In the genomic region with DNA sequence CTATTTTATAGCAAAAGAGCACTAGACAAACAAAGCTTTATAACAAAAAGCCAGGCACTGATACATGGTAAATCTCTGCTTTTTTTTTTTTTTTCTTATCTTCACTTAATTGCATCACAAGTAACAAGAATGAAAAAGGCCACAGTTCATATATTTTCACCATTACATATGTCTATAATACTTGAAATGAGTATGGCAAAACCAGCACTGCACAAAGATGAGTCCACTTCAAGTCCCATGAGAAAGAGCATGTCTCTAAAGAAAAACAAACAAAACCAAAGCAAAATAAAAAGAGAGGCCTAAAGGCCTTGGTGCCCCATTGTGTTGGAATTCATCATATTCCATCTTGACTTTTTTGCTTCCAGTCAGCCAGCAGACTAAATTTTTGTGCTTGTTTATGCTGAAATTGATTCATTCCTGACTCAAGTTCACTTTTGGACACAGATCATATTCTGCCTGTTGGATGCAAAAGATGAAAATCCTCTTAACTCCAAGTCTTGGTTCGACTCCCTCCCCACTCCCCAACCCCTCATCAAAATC, we compare ENCODE assay signal across 17 cellular contexts.
DNase-seq lines count a peak whose midpoint lies in the region; ATAC-seq and TF ChIP-seq lines count a peak whose summit lies in the region.
"Had no signal": no experiment of that assay in that cellular context is flagged by ENCODE, and none has a peak within 500 bp of the region (broad histone marks: within the 10 kb centered on the region; RNA-seq: fewer than 3 reads in every experiment).

No MANE protein-coding gene starts in this region.

- in situ Hi-C loops in brain microvascular endothelial cell (cut with HindIII; ENCODE audit: low pct_ligation_motif_present, low sequenced_read_pairs) = no loop called here

- H3K4me3 ChIP-seq in brain microvascular endothelial cell (ENCODE audit: low read depth, low read length) = no peak overlapping the region
- H3K4me3 ChIP-seq in fibroblast of the aortic adventitia (ENCODE audit: low read depth, low read length) = no peak overlapping the region
- no peak overlapping the region for H3K4me3 ChIP-seq in psoas muscle
- H3K4me3 ChIP-seq: Peyer's patch had no signal

- no peaks in the 10 kb centered on the region for H3K36me3 ChIP-seq in brain microvascular endothelial cell (replicated peaks)
- H3K36me3 ChIP-seq in psoas muscle (ENCODE audit: insufficient read depth in 1 of 2, low read depth in 1 of 2) = peaks cover 0 to 54% of the 10 kb centered on the region in 2 donors
- H3K36me3 ChIP-seq: Peyer's patch had no signal

- TF ChIP-seq CTCF in brain microvascular endothelial cell (IDR thresholded peaks at IDR 0.05; ENCODE audit: low read depth, low read length, missing control alignments) = no peak
- no peak for TF ChIP-seq CTCF in fibroblast of the aortic adventitia (IDR thresholded peaks at IDR 0.05; ENCODE audit: insufficient read depth, low read length)
- TF ChIP-seq CTCF in psoas muscle (IDR thresholded peaks at IDR 0.05) = no peak

- intact Hi-C loops in psoas muscle (cut with DNase I) = no loop called here

- no peaks in the 10 kb centered on the region for H3K4me1 ChIP-seq in psoas muscle
- H3K4me1 ChIP-seq: Peyer's patch had no signal

- ATAC-seq in psoas muscle (no peak), HG02981 (IDR thresholded peaks at IDR 0.05; ENCODE audit: unreplicated experiment) (no peak)

- no peak overlapping the region for H3K4me3 Mint-ChIP-seq in activated naive CD4-positive, alpha-beta T cell treated with anti-CD3 and anti-CD28 coated beads, Interleukin-2, amount 50 U/mL, for 24 hours

- H3K27me3 Mint-ChIP-seq in activated naive CD4-positive, alpha-beta T cell treated with anti-CD3 and anti-CD28 coated beads, Interleukin-2, amount 50 U/mL, for 24 hours = no peaks in the 10 kb centered on the region

- no peak for DNase-seq in activated naive CD4-positive, alpha-beta T cell (lab: John Stamatoyannopoulos, UW)
- DNase-seq in brain microvascular endothelial cell = peak; percentile 60
- peak; percentile 28 for DNase-seq in fibroblast of the aortic adventitia (ENCODE audit: low read depth)
- peak; percentile 25 for DNase-seq in stromal cell of bone marrow (ENCODE audit: low read depth)
- DNase-seq in psoas muscle = no peak
- no peak for DNase-seq in COLO829 (ENCODE audit: low spot score)
- DNase-seq: C1 segment of cervical spinal cord, HCEC 1CT, KG1, NCI-H1092 treated with DMSO at 0.1 percent for 48 hours, NCI-H1694 treated with DMSO at 0.1 percent for 48 hours, NCI-H2171, NCI-H524, Peyer's patch, Right ventricle myocardium superior had no signal

- peaks cover 4% of the 10 kb centered on the region for H3K9me3 Mint-ChIP-seq in activated naive CD4-positive, alpha-beta T cell treated with anti-CD3 and anti-CD28 coated beads, Interleukin-2, amount 50 U/mL, for 24 hours

- WGBS in psoas muscle, 3 donors = 35 to 52% (median 39%) methylated on average over 1 of the region's 1 CpG

- no peaks in the 10 kb centered on the region for H3K36me3 Mint-ChIP-seq in activated naive CD4-positive, alpha-beta T cell treated with anti-CD3 and anti-CD28 coated beads, Interleukin-2, amount 50 U/mL, for 24 hours

- peak overlapping the region; percentile 68 for H3K27ac Mint-ChIP-seq in activated naive CD4-positive, alpha-beta T cell treated with anti-CD3 and anti-CD28 coated beads, Interleukin-2, amount 50 U/mL, for 24 hours

- H3K27me3 ChIP-seq in brain microvascular endothelial cell (replicated peaks) = no peaks in the 10 kb centered on the region
- H3K27me3 ChIP-seq in psoas muscle (ENCODE audit: insufficient read depth in 3 of 3, low read length in 2 of 3) = no peaks in the 10 kb centered on the region
- H3K27me3 ChIP-seq: Peyer's patch had no signal

- H3K9me3 ChIP-seq in psoas muscle = no peaks in the 10 kb centered on the region
- H3K9me3 ChIP-seq: Peyer's patch had no signal

- H3K27ac ChIP-seq in brain microvascular endothelial cell (no peak overlapping the region), psoas muscle (no peak overlapping the region)
- H3K27ac ChIP-seq: Peyer's patch had no signal

- H3K4me1 Mint-ChIP-seq in activated naive CD4-positive, alpha-beta T cell treated with anti-CD3 and anti-CD28 coated beads, Interleukin-2, amount 50 U/mL, for 24 hours = no peaks in the 10 kb centered on the region

Comparison
In these comparisons a context has a peak if more than half of its experiments do, and no peak if none do; other contexts are left out.
1. DNase-seq: peak in brain microvascular endothelial cell (single experiment), fibroblast of the aortic adventitia (single experiment) and stromal cell of bone marrow (single experiment); none in activated naive CD4-positive, alpha-beta T cell (0 of 4), psoas muscle (0 of 2) and COLO829 (single experiment).